ENCODE assay signal across 2 cellular contexts in the genomic region with DNA sequence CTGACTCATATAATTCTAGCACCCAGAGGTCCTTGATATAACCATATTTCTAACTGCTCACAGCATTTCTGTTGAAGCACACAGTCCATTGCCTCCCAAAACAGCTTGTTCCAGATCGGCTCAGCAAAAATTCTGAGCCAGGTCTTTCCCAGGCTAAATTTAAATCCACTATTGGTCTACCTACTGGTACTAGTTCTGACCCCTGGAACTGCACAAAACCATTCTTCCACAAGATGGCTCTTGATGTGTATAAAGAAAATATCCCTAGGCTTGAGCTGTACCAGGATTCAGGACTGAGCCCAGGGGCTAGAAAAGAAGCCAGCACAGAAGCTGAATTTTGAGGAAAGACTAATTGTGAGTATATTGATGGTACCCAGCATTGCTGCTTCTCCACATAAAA.
TF ChIP-seq lines count a peak whose summit lies in the region.

No MANE protein-coding gene starts in this region.

TF ChIP-seq in A549, 52 proteins besides CTCF, POLR2A, EP300 and RAD21:
- TF ChIP-seq ZFP36 (IDR thresholded peaks at IDR 0.05; ENCODE audit: borderline replicate concordance, partially characterized antibody) (no peak), HOXB5 (CRISPR knock-in tag; IDR thresholded peaks at IDR 0.05) (no peak), KDM5A (IDR thresholded peaks at IDR 0.05) (no peak), RFX5 (IDR thresholded peaks at IDR 0.05) (no peak), HEYL (CRISPR knock-in tag; IDR thresholded peaks at IDR 0.05) (no peak), NPAS2 (CRISPR knock-in tag; IDR thresholded peaks at IDR 0.05; ENCODE audit: borderline replicate concordance) (no peak), PHF8 (IDR thresholded peaks at IDR 0.05; ENCODE audit: borderline replicate concordance, low read depth) (no peak), ZC3H11A (IDR thresholded peaks at IDR 0.05) (no peak), TFCP2L1 (CRISPR knock-in tag; IDR thresholded peaks at IDR 0.05) (no peak), SMC3 (IDR thresholded peaks at IDR 0.05) (no peak), FOSB (CRISPR knock-in tag; IDR thresholded peaks at IDR 0.05) (no peak), JUNB (IDR thresholded peaks at IDR 0.05) (no peak), NFE2L2 (conservative IDR thresholded peaks at IDR 0.05; ENCODE audit: low read length) (no peak)
- TF ChIP-seq, protein P1, sequence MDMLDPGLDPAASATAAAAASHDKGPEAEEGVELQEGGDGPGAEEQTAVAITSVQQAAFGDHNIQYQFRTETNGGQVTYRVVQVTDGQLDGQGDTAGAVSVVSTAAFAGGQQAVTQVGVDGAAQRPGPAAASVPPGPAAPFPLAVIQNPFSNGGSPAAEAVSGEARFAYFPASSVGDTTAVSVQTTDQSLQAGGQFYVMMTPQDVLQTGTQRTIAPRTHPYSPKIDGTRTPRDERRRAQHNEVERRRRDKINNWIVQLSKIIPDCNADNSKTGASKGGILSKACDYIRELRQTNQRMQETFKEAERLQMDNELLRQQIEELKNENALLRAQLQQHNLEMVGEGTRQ (IDR thresholded peaks at IDR 0.05): no peak
- TF ChIP-seq, protein P2, sequence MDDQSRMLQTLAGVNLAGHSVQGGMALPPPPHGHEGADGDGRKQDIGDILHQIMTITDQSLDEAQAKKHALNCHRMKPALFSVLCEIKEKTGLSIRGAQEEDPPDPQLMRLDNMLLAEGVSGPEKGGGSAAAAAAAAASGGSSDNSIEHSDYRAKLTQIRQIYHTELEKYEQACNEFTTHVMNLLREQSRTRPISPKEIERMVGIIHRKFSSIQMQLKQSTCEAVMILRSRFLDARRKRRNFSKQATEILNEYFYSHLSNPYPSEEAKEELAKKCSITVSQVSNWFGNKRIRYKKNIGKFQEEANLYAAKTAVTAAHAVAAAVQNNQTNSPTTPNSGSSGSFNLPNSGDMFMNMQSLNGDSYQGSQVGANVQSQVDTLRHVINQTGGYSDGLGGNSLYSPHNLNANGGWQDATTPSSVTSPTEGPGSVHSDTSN (IDR thresholded peaks at IDR 0.05): no peak

TF ChIP-seq in GM12878, 131 proteins besides CTCF, POLR2A, EP300 and RAD21:
- TF ChIP-seq HCFC1 (IDR thresholded peaks at IDR 0.05; ENCODE audit: low read length) (no peak), MXI1 (IDR thresholded peaks at IDR 0.05; ENCODE audit: low read depth, low read length) (no peak), TARDBP (IDR thresholded peaks at IDR 0.05; ENCODE audit: borderline replicate concordance) (no peak), SPI1 (IDR thresholded peaks at IDR 0.05; ENCODE audit: borderline replicate concordance, insufficient read depth, low read depth, low read length) (no peak), SREBF1 (IDR thresholded peaks at IDR 0.05; ENCODE audit: low read length) (no peak), SMC3 (IDR thresholded peaks at IDR 0.05; ENCODE audit: borderline replicate concordance, low read length) (peak; percentile 39; the same call in 1 of the 2 replicates)
